ENCODE assay signal across 1 cellular context in genomic region chr12:54026640-54027441, GRCh38.
TF ChIP-seq lines count a peak whose summit lies in the region.

No MANE protein-coding gene starts in this region.

TF ChIP-seq in endothelial cell of umbilical vein, 7 proteins besides CTCF, POLR2A, EP300 and RAD21:
- TF ChIP-seq MYC (IDR thresholded peaks at IDR 0.05; ENCODE audit: low read depth, low read length) (no peak), EZH2 (IDR thresholded peaks at IDR 0.05; ENCODE audit: borderline replicate concordance, low read depth, low read length, severe bottlenecking) (peak; percentile 72)
